20 cellular contexts compared by ENCODE assay signal in genomic region chr2:192313773-192314172, GRCh38.
"Had no signal": no experiment of that assay in that cellular context is flagged by ENCODE, and none has a peak within 500 bp of the region (broad histone marks: within the 10 kb centered on the region; RNA-seq: fewer than 3 reads in every experiment).

No MANE protein-coding gene starts in this region.

- H3K27me3 Mint-ChIP-seq: naive B cell; natural killer cell treated with Interleukin-12 subunit alpha and Interleukin-12 subunit beta and Interleukin-15 and Interleukin-18, amount 100 ng/mL, for 72 hours; type B pancreatic cell had no signal

- H3K27ac ChIP-seq: parathyroid adenoma, prostate gland, skin epidermis, testis, tibial artery had no signal

- H3K4me3 ChIP-seq: mucosa of descending colon, prostate gland, skin epidermis, testis, tibial artery had no signal

- H3K27me3 ChIP-seq: testis, tibial artery had no signal

- H3K36me3 ChIP-seq: prostate gland, tibial artery had no signal

- H3K4me3 Mint-ChIP-seq: mesothelial cell of epicardium; naive B cell; natural killer cell treated with Interleukin-12 subunit alpha and Interleukin-12 subunit beta and Interleukin-15 and Interleukin-18, amount 100 ng/mL, for 72 hours; neural crest cell; type B pancreatic cell had no signal

- H3K27ac Mint-ChIP-seq: mesothelial cell of epicardium; natural killer cell treated with Interleukin-12 subunit alpha and Interleukin-12 subunit beta and Interleukin-15 and Interleukin-18, amount 100 ng/mL, for 72 hours; type B pancreatic cell had no signal

- H2AFZ ChIP-seq: parathyroid adenoma had no signal

- H3K4me1 ChIP-seq: parathyroid adenoma, prostate gland, testis, tibial artery had no signal

- H3K9ac ChIP-seq: parathyroid adenoma had no signal

- H3K9me3 Mint-ChIP-seq: natural killer cell treated with Interleukin-12 subunit alpha and Interleukin-12 subunit beta and Interleukin-15 and Interleukin-18, amount 100 ng/mL, for 72 hours; neural crest cell; type B pancreatic cell had no signal

- H3K9me3 ChIP-seq: mucosa of descending colon, prostate gland, testis had no signal

- ATAC-seq: left lobe of liver; mucosa of descending colon; natural killer cell treated with Interleukin-12 subunit alpha and Interleukin-12 subunit beta and Interleukin-15 and Interleukin-18, amount 100 ng/mL, for 72 hours; right cardiac atrium had no signal

- H3K36me3 Mint-ChIP-seq: mesothelial cell of epicardium; naive B cell; natural killer cell treated with Interleukin-12 subunit alpha and Interleukin-12 subunit beta and Interleukin-15 and Interleukin-18, amount 100 ng/mL, for 72 hours; type B pancreatic cell had no signal

- H3K4me1 Mint-ChIP-seq: mesothelial cell of epicardium, neural crest cell had no signal

- DNase-seq: cortex of kidney; hypothalamus; mesenchymal stem cell; naive B cell; stimulated activated CD4-positive, alpha-beta T cell treated with anti-CD3 and anti-CD28 coated beads, Interleukin-15, amount 100 ng/mL, for 24 hours; stimulated activated CD4-positive, alpha-beta T cell treated with anti-CD3 and anti-CD28 coated beads, Interleukin-2, amount 100 ng/mL, for 48 hours; stimulated activated naive CD4-positive, alpha-beta T cell; substantia nigra; testis; tibial artery had no signal
